8 cellular contexts compared by ENCODE assay signal in the genomic region with DNA sequence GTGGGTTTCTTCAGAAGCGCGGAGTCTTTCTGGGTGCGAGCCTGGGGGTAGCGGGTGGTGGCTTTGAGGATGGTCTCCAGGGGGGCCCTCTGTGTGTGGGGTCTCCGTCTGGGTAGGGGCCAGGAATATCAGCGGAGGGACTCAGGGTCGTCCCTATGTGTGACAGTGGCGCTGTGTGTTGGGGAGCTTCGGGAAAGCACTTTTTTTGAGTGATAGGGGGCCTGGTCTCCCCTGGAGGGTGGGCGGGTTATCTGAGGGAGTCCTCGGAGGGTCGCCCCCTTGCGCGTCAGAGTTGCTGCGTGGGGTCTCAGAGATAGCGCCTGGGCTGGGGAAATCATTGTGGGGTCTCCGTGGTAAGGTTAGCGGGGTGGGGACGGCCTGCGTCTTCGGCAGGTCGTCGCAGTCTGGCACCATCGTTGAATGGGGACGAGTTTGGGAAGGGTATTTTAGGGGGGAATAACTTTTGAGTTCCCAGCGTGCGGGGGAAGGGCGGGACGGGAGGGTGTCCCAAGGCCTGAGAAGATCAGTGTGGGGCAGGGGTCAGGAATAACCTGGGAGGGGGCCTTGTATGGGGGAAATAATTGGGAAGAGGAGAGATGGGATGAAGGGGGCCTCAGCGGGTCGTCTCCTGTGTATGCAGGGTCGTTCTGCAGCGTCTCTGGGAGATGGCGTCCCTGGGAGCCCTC. TPM values are rescaled to one million over a fixed set of nuclear protein-coding genes. Genes with fewer than 3 reads are reported as not detected.
DNase-seq lines count a peak whose midpoint lies in the region; ATAC-seq, FAIRE-seq and TF ChIP-seq lines count a peak whose summit lies in the region.

No MANE protein-coding gene starts in this region.

- TF ChIP-seq POLR2A in GM12892 (IDR thresholded peaks at IDR 0.05; ENCODE audit: low read depth, low read length) (peak; percentile 40; the same call in 1 of the 2 replicates), breast epithelium (IDR thresholded peaks at IDR 0.05) (no peak), GM12891 (IDR thresholded peaks at IDR 0.05; ENCODE audit: low read depth, low read length) (no peak)

- intact Hi-C loops in OCI-LY7 (cut with micrococcal nuclease; ENCODE audit: unreplicated experiment) (loop anchor here (1.0 kb wide), 1 partner anchor 33 kb away; a partner anchor contains a TSS), breast epithelium (cut with DNase I; ENCODE audit: low total_unique reads) (no loop called here)

- H3K27me3 ChIP-seq in breast epithelium (no peaks in the 10 kb centered on the region), liver (ENCODE audit: control insufficient read depth in 4 of 4, insufficient read depth in 4 of 4, low read length in 3 of 4) (no peaks in the 10 kb centered on the region)

- H3K9me2 ChIP-seq in OCI-LY7 (ENCODE audit: insufficient read depth, low read length) = no peaks in the 10 kb centered on the region

- BruUV-seq in OCI-LY7 (replicated peaks; lab: Mats Ljungman, UMichigan) = no TSS peak

- 0 out of 2 replicates have a peak overlapping the region, but pooled peaks have one; percentile 17 for H2AFZ ChIP-seq in OCI-LY7 (ENCODE audit: low read length)

- peaks cover 32% of the 10 kb centered on the region for H3K4me1 Mint-ChIP-seq in stimulated activated naive CD8-positive, alpha-beta T cell treated with anti-CD3 and anti-CD28 coated beads, Interleukin-15, Interleukin-2, amounts not matched to agents 100 ng/mL and 50 ng/mL, for 24 hours (ENCODE audit: low read depth)

- H3K9me3 ChIP-seq in OCI-LY7 (ENCODE audit: low read length) (no peaks in the 10 kb centered on the region), breast epithelium (no peaks in the 10 kb centered on the region), liver (ENCODE audit: control insufficient read depth in 4 of 4, low read length in 3 of 4) (no peaks in the 10 kb centered on the region)

- CTCF ChIA-PET in OCI-LY7 (lab: Charles Lee; ENCODE audit: unreplicated experiment) = no interaction called here

- no peak for TF ChIP-seq RAD21 in liver (IDR thresholded peaks at IDR 0.05)

- H3K4me1 ChIP-seq in OCI-LY7 (ENCODE audit: insufficient read depth, low read length, poor library complexity, severe bottlenecking) (peaks cover 14% of the 10 kb centered on the region), breast epithelium (peaks cover 5 to 6% of the 10 kb centered on the region in 2 donors), liver (ENCODE audit: control insufficient read depth in 4 of 4, insufficient read depth in 4 of 4, low read length in 3 of 4) (peaks cover 5 to 18% (median 14%) of the 10 kb centered on the region in 4 donors)

- FAIRE-seq in GM12892 (lab: Jason Lieb, UNC) (peak; percentile 76), GM12891 (lab: Jason Lieb, UNC) (no peak)

- POLR2A ChIA-PET in OCI-LY7 (lab: Charles Lee) = interaction anchor here (0.6 to 1.1 kb wide), 3 partner anchors 13 to 17 kb away, joined by 3 read pairs; no protein-coding TSS in a partner anchor

- H3K4me3 Mint-ChIP-seq in stimulated activated naive CD8-positive, alpha-beta T cell treated with anti-CD3 and anti-CD28 coated beads, Interleukin-15, Interleukin-2, amounts not matched to agents 100 ng/mL and 50 ng/mL, for 24 hours = peak overlapping the region; percentile 99

- DNase-seq in GM12892 (ENCODE audit: insufficient read length) (no peak), OCI-LY7 (ENCODE audit: low spot score) (peak; percentile 34), breast epithelium (ENCODE audit: low spot score in 2 of 2) (peak in 1 of 2 donors; percentile 48), NCI-H187 treated with DMSO at 0.1 percent for 48 hours (lab: John Stamatoyannopoulos, UW) (no peak), GM12891 (ENCODE audit: insufficient read length, low spot score) (no peak)

- peak overlapping the region; percentile 98 to 99 for H3K9ac ChIP-seq in liver (ENCODE audit: low read depth in 1 of 2, low read length in 2 of 2)

- no peak for ATAC-seq in GM21526 (IDR thresholded peaks at IDR 0.05; ENCODE audit: low FRiP score, unreplicated experiment)

- peak overlapping the region; percentile 100 for H3K27ac ChIP-seq in OCI-LY7 (ENCODE audit: low read depth, low read length, poor library complexity, severe bottlenecking)
- H3K27ac ChIP-seq in breast epithelium = peak overlapping the region; percentile 99 to 100
- peak overlapping the region; percentile 98 for H3K27ac ChIP-seq in liver (ENCODE audit: low read depth in 1 of 2, low read length in 2 of 2)

- no peak for TF ChIP-seq CTCF in OCI-LY7 (conservative IDR thresholded peaks at IDR 0.05; ENCODE audit: low read length)
- no peak for TF ChIP-seq CTCF in breast epithelium (IDR thresholded peaks at IDR 0.05)
- TF ChIP-seq CTCF in liver (IDR thresholded peaks at IDR 0.05; ENCODE audit: low read depth, low read length, missing input control) = no peak

- WGBS in liver = under 1% methylated on average over 34 of the region's 34 CpGs

- peak overlapping the region; percentile 95 for H3K27ac Mint-ChIP-seq in stimulated activated naive CD8-positive, alpha-beta T cell treated with anti-CD3 and anti-CD28 coated beads, Interleukin-15, Interleukin-2, amounts not matched to agents 100 ng/mL and 50 ng/mL, for 24 hours

- H3K4me3 ChIP-seq in OCI-LY7 (ENCODE audit: low read depth, low read length, poor library complexity, severe bottlenecking) (peak overlapping the region; percentile 97), breast epithelium (peak overlapping the region; percentile 72 to 84 (median 77)), liver (ENCODE audit: low read depth in 1 of 3, low read length in 3 of 3) (peak overlapping the region; percentile 75 to 96 (median 89))

- H3K79me2 ChIP-seq in OCI-LY7 (ENCODE audit: insufficient read depth, low read depth, low read length) = peaks cover 41% of the 10 kb centered on the region

- peaks cover 23% of the 10 kb centered on the region for H3K36me3 ChIP-seq in OCI-LY7 (ENCODE audit: insufficient read depth, low read length)
- H3K36me3 ChIP-seq in breast epithelium = no peaks in the 10 kb centered on the region
- no peaks in the 10 kb centered on the region for H3K36me3 ChIP-seq in liver (ENCODE audit: control insufficient read depth in 4 of 4, insufficient read depth in 3 of 4, low read depth in 1 of 4, low read length in 3 of 4)

- H3K9me3 Mint-ChIP-seq in stimulated activated naive CD8-positive, alpha-beta T cell treated with anti-CD3 and anti-CD28 coated beads, Interleukin-15, Interleukin-2, amounts not matched to agents 100 ng/mL and 50 ng/mL, for 24 hours = no peaks in the 10 kb centered on the region

- peak overlapping the region; percentile 92 for H3K4me2 ChIP-seq in OCI-LY7 (ENCODE audit: low read length)

- peaks cover 37% of the 10 kb centered on the region for H3K36me3 Mint-ChIP-seq in stimulated activated naive CD8-positive, alpha-beta T cell treated with anti-CD3 and anti-CD28 coated beads, Interleukin-15, Interleukin-2, amounts not matched to agents 100 ng/mL and 50 ng/mL, for 24 hours (ENCODE audit: low read depth)

- no peaks in the 10 kb centered on the region for H3K27me3 Mint-ChIP-seq in stimulated activated naive CD8-positive, alpha-beta T cell treated with anti-CD3 and anti-CD28 coated beads, Interleukin-15, Interleukin-2, amounts not matched to agents 100 ng/mL and 50 ng/mL, for 24 hours

- 0 out of 2 replicates have a peak, but pooled peaks cover 5% of the 10 kb centered on the region for H4K20me1 ChIP-seq in OCI-LY7 (ENCODE audit: insufficient read depth, low read length)

TF ChIP-seq in GM12891, 5 proteins besides CTCF, POLR2A, EP300 and RAD21:
- TF ChIP-seq TAF1 (IDR thresholded peaks at IDR 0.05; ENCODE audit: low read depth, low read length) = no peak

RNA-seq across cellular contexts. Expression of a gene that starts 0.9 kb away (rescaled TPM):
- polyA plus RNA-seq in GM12892 (2012; ENCODE audit: missing spikeins) = 33.5 TPM
- 61.6 and 64.3 TPM in 2 replicates for total RNA-seq in OCI-LY7 (2014; rRNA removed; shearing (Covaris generic))
- total RNA-seq in OCI-LY7 (2022) (79.5 and 89.0 TPM in 2 replicates), breast epithelium (100 to 1,000 TPM in 1 of 3 donors, 10 to 100 TPM in 2; 20.6 to 146 (median 79.6) TPM), liver (10 to 100 TPM; 11.4 to 20.3 TPM)
- polyA plus RNA-seq in liver = 10 to 100 TPM; 23.6 to 38.9 TPM
- polyA plus RNA-seq in GM12891 (2012; ENCODE audit: low read depth, missing spikeins) = 61.4 TPM

RNA-seq across cellular contexts. Expression of a gene that starts 0.9 kb away (rescaled TPM):
- 31.0 TPM for polyA plus RNA-seq in GM12892 (2012; ENCODE audit: missing spikeins)
- 67.8 and 91.7 TPM in 2 replicates for total RNA-seq in OCI-LY7 (2014; rRNA removed; shearing (Covaris generic))
- total RNA-seq in OCI-LY7 (2022) (41.6 and 45.4 TPM in 2 replicates), breast epithelium (10 to 100 TPM; 74.6 to 78.3 (median 75.2) TPM), liver (10 to 100 TPM; 15.7 to 23.3 TPM)
- 10 to 100 TPM; 19.2 to 32.7 TPM for polyA plus RNA-seq in liver
- polyA plus RNA-seq in GM12891 (2012; ENCODE audit: low read depth, missing spikeins) = 42.4 TPM

RNA-seq across cellular contexts. Expression of a gene that starts 33.0 kb away (rescaled TPM):
- polyA plus RNA-seq in GM12892 (2012; ENCODE audit: missing spikeins) = 8.5 TPM
- 46.5 and 56.3 TPM in 2 replicates for total RNA-seq in OCI-LY7 (2014; rRNA removed; shearing (Covaris generic))
- 40.4 and 52.9 TPM in 2 replicates for total RNA-seq in OCI-LY7 (2022)
- total RNA-seq in breast epithelium = 10 to 100 TPM in 2 of 3 donors, 1 to 10 TPM in 1; 8.5 to 20.5 (median 19.7) TPM
- total RNA-seq in liver = 10 to 100 TPM; 16.7 to 18.7 TPM
- 10 to 100 TPM in 1 of 2 donors, under 1 TPM in 1; 0.86 to 24.7 TPM for polyA plus RNA-seq in liver
- 24.0 TPM for polyA plus RNA-seq in GM12891 (2012; ENCODE audit: low read depth, missing spikeins)

RNA-seq across cellular contexts. Expression of a gene that starts 34.5 kb away (rescaled TPM):
- polyA plus RNA-seq in GM12892 (2012; ENCODE audit: missing spikeins) = 39.1 TPM
- 39.2 and 56.8 TPM in 2 replicates for total RNA-seq in OCI-LY7 (2014; rRNA removed; shearing (Covaris generic))
- total RNA-seq in OCI-LY7 (2022) (38.2 and 50.4 TPM in 2 replicates), breast epithelium (10 to 100 TPM; 29.7 to 37.4 (median 31.7) TPM), liver (10 to 100 TPM in 1 of 2 donors, 1 to 10 TPM in 1; 8.3 to 15.6 TPM)
- polyA plus RNA-seq in liver = 10 to 100 TPM in 1 of 2 donors, 1 to 10 TPM in 1; 9.8 to 13.7 TPM
- polyA plus RNA-seq in GM12891 (2012; ENCODE audit: low read depth, missing spikeins) = 39.2 TPM

RNA-seq across cellular contexts. Expression of a gene that starts 48.4 kb away (rescaled TPM):
- polyA plus RNA-seq in GM12892 (2012; ENCODE audit: missing spikeins) = 1.2 TPM
- 66.8 and 75.5 TPM in 2 replicates for total RNA-seq in OCI-LY7 (2014; rRNA removed; shearing (Covaris generic))
- total RNA-seq in OCI-LY7 (2022) (70.4 and 72.5 TPM in 2 replicates), breast epithelium (10 to 100 TPM in 1 of 3 donors, 1 to 10 TPM in 2; 7.0 to 21.0 (median 9.2) TPM), liver (10 to 100 TPM in 1 of 2 donors, 1 to 10 TPM in 1; 2.0 to 69.7 TPM)
- 1 to 10 TPM in 1 of 2 donors, under 1 TPM in 1; 0.35 to 2.6 TPM for polyA plus RNA-seq in liver
- polyA plus RNA-seq in GM12891 (2012; ENCODE audit: low read depth, missing spikeins) = 5.6 TPM
